Comparison of ENCODE assay signal across 8 cellular contexts in genomic region chr7:156764016-156764669, GRCh38.
DNase-seq lines count a peak whose midpoint lies in the region; ATAC-seq and FAIRE-seq lines count a peak whose summit lies in the region.

No MANE protein-coding gene starts in this region.

- no peak for ATAC-seq in GM19023 (IDR thresholded peaks at IDR 0.05; ENCODE audit: unreplicated experiment)

- FAIRE-seq in GM19239 (lab: Jason Lieb, UNC) = no peak

- DNase-seq in GM04503 (ENCODE audit: low read depth) (peak; percentile 16), NCI-H2081 (lab: John Stamatoyannopoulos, UW) (peak; percentile 49 to 72), anterior cingulate cortex (lab: John Stamatoyannopoulos, UW) (peak in 53 of 58 donors; percentile 1 to 77 (median 44)), hepatic stellate cell (ENCODE audit: low spot score) (peak; percentile 52), smooth muscle cell of the brain vasculature (ENCODE audit: low read depth, low spot score) (peak; percentile 43), GM19239 (ENCODE audit: insufficient read length, low spot score) (no peak)
- no peak for DNase-seq in stimulated activated CD4-positive, alpha-beta T cell treated with anti-CD3 and anti-CD28 coated beads, Interleukin-15, amount 100 ng/mL, for 24 hours

Comparison
In these comparisons a context has a peak if more than half of its experiments do, and no peak if none do; other contexts are left out.
1. DNase-seq: peak in GM04503 (single experiment), NCI-H2081 (2 of 2), anterior cingulate cortex (53 of 58), hepatic stellate cell (single experiment) and smooth muscle cell of the brain vasculature (single experiment); none in GM19239 (single experiment) and stimulated activated CD4-positive, alpha-beta T cell treated with anti-CD3 and anti-CD28 coated beads, Interleukin-15, amount 100 ng/mL, for 24 hours (single experiment).